ENCODE assay signal across 8 cellular contexts in genomic region chr1:39901486-39902120, GRCh38. TPM values are rescaled to one million over a fixed set of nuclear protein-coding genes. Genes with fewer than 3 reads are reported as not detected.
A peak's percentile ranks its signal among the peaks of the same experiment; 100 is the strongest.
DNase-seq lines count a peak whose midpoint lies in the region; ATAC-seq, FAIRE-seq and TF ChIP-seq lines count a peak whose summit lies in the region.

Gene MYCL (minus strand): TSS chr1:39901917. CDS start chr1:39901434, 483 bp downstream.

- no peaks in the 10 kb centered on the region for H3K4me1 ChIP-seq in foreskin keratinocyte

- H3K27ac Mint-ChIP-seq in neural crest cell (ENCODE audit: unreplicated experiment): no peak within 1 kb of the TSS

- peak within 1 kb of the TSS; percentile 96 for H3K4me3 Mint-ChIP-seq in neural crest cell

- ATAC-seq in GM19467 (IDR thresholded peaks at IDR 0.05; ENCODE audit: unreplicated experiment) (peak; percentile 71), foreskin keratinocyte (peak; percentile 87)

- H3K27me3 Mint-ChIP-seq in neural crest cell (ENCODE audit: low read depth): peaks cover 35% of the 10 kb centered on the region

- H3K27me3 ChIP-seq in foreskin keratinocyte: no peaks in the 10 kb centered on the region

- H3K4me1 Mint-ChIP-seq in neural crest cell: peaks cover 45% of the 10 kb centered on the region

- H3K27ac ChIP-seq in foreskin keratinocyte (no peak within 1 kb of the TSS), substantia nigra (ENCODE audit: low read depth, low read length, poor library complexity, severe bottlenecking) (no peak within 1 kb of the TSS)

- H3K36me3 Mint-ChIP-seq in neural crest cell (ENCODE audit: low read depth): no peaks in the 10 kb centered on the region

- in situ Hi-C loops in Caki2 (cut with HindIII; ENCODE audit: low pct_unique_long_range_greater_than_20kb, low sequenced_read_pairs): no loop called here

- no peaks in the 10 kb centered on the region for H3K9me3 Mint-ChIP-seq in neural crest cell

- peak; percentile 85 for DNase-seq in Caki2 (ENCODE audit: low read depth)
- DNase-seq in HPDE6-E6E7 (ENCODE audit: extremely low spot score): peak; percentile 84
- DNase-seq in RCC 7860 (ENCODE audit: low spot score): peak; percentile 54
- DNase-seq in activated T-helper 1 cell treated with anti-CD3 and anti-CD28 coated beads, Interleukin-2, amount 50 U/mL, for 16 hours (ENCODE audit: low read depth in 1 of 2, low spot score in 1 of 2): peak; percentile 29 to 45
- peak in 1 of 2 donors; percentile 86 for DNase-seq in foreskin keratinocyte
- DNase-seq in neural crest cell (ENCODE audit: low read depth, low spot score): peak; percentile 70
- DNase-seq in substantia nigra (lab: John Stamatoyannopoulos, UW): peak in 42 of 49 donors; percentile 13 to 94 (median 49)

- FAIRE-seq in RCC 7860 (lab: Jason Lieb, UNC): no peak

- TF ChIP-seq CTCF in foreskin keratinocyte (conservative IDR thresholded peaks at IDR 0.05): no peak
- no peak for TF ChIP-seq CTCF in neural crest cell (conservative IDR thresholded peaks at IDR 0.05)

RNA-seq across cellular contexts. Expression of gene MYCL, which starts in this region (rescaled TPM):
- 0.81 and 1.0 TPM in 2 replicates for total RNA-seq in Caki2 (2014; rRNA removed; shearing (Covaris generic); ENCODE audit: low replicate concordance)
- total RNA-seq in foreskin keratinocyte (5.6 and 6.1 TPM in 2 replicates), neural crest cell (23.0 and 25.8 TPM in 2 replicates)
- 3.3 TPM in 2 replicates for polyA plus RNA-seq in foreskin keratinocyte
